ENCODE assay signal across 18 cellular contexts in genomic region chr18:37435996-37436395, GRCh38.
DNase-seq lines count a peak whose midpoint lies in the region; ATAC-seq, FAIRE-seq and TF ChIP-seq lines count a peak whose summit lies in the region.
"Had no signal": no experiment of that assay in that cellular context is flagged by ENCODE, and none has a peak within 500 bp of the region (broad histone marks: within the 10 kb centered on the region; RNA-seq: fewer than 3 reads in every experiment).

No MANE protein-coding gene starts in this region.

- POLR2A ChIA-PET in RWPE1 (lab: Yijun Ruan, JAX; ENCODE audit: low non-redundant PET) = no interaction called here

- H3K27ac ChIP-seq in RWPE1 (peak overlapping the region; percentile 38), keratinocyte (ENCODE audit: control insufficient read depth, insufficient read depth, low read length) (no peak overlapping the region)
- H3K27ac ChIP-seq: SJSA1 had no signal

- H3K4me3 ChIP-seq in keratinocyte (ENCODE audit: control insufficient read depth in 2 of 3, extremely low read depth in 1 of 3, insufficient read depth in 2 of 3, low read depth in 1 of 3, low read length in 3 of 3) = no peak overlapping the region
- H3K4me3 ChIP-seq: SJSA1 had no signal

- no peak overlapping the region for H3K27ac Mint-ChIP-seq in activated T-cell treated with anti-CD3 and anti-CD28 coated beads, Interleukin-2, amount 50 U/mL, for 72 hours
- H3K27ac Mint-ChIP-seq: T-helper 2 cell treated with Interferon-gamma antibody and Interleukin-4, amounts not matched to agents 5 μg/mL and 100 μg/mL, for 36 hours had no signal

- peak; percentile 26 for FAIRE-seq in keratinocyte (lab: Jason Lieb, UNC)
- FAIRE-seq: GM18507, GM19239 had no signal

- H2AFZ ChIP-seq in keratinocyte (ENCODE audit: control insufficient read depth, low read length) = no peak overlapping the region

- no peak for ATAC-seq in HG03354 (IDR thresholded peaks at IDR 0.05; ENCODE audit: poor library complexity, severe bottlenecking, unreplicated experiment)
- no peak for ATAC-seq in activated T-cell treated with anti-CD3 and anti-CD28 coated beads, Interleukin-2, amount 50 U/mL, for 72 hours (replicated peaks in 1 of 2)

- peaks cover 11% of the 10 kb centered on the region for H3K4me1 ChIP-seq in keratinocyte (ENCODE audit: control insufficient read depth, extremely low read depth, insufficient read depth, low read length)
- H3K4me1 ChIP-seq: SJSA1 had no signal

- CTCF ChIA-PET in RWPE1 (lab: Yijun Ruan, JAX) = interaction anchor here (0.6 kb wide), 1 partner anchor 109 kb away, joined by 4 read pairs; no protein-coding TSS in a partner anchor

- no peaks in the 10 kb centered on the region for H3K27me3 ChIP-seq in keratinocyte (ENCODE audit: control insufficient read depth, extremely low read depth, insufficient read depth, low read length)
- H3K27me3 ChIP-seq: SJSA1 had no signal

- no peaks in the 10 kb centered on the region for H3K9me3 ChIP-seq in keratinocyte (ENCODE audit: control insufficient read depth, low read depth, low read length)
- H3K9me3 ChIP-seq: SJSA1 had no signal

- no peaks in the 10 kb centered on the region for H3K79me2 ChIP-seq in keratinocyte (ENCODE audit: control insufficient read depth, insufficient read depth, low read length)

- no peaks in the 10 kb centered on the region for H3K4me1 Mint-ChIP-seq in activated T-cell treated with anti-CD3 and anti-CD28 coated beads, Interleukin-2, amount 50 U/mL, for 72 hours (ENCODE audit: low read depth)

- dilution Hi-C loops in keratinocyte (cut with MboI; ENCODE audit: extremely low pct_ligation_motif_present, low sequenced_read_pairs) = no loop called here

- peak overlapping the region; percentile 39 for H3K4me2 ChIP-seq in keratinocyte (ENCODE audit: control insufficient read depth, extremely low read depth, insufficient read depth, low read depth, low read length)

- no peaks in the 10 kb centered on the region for H3K27me3 Mint-ChIP-seq in activated T-cell treated with anti-CD3 and anti-CD28 coated beads, Interleukin-2, amount 50 U/mL, for 72 hours (ENCODE audit: low read depth)

- H3K9me1 ChIP-seq in keratinocyte (ENCODE audit: control insufficient read depth, extremely low read depth, insufficient read depth, low read length) = no peaks in the 10 kb centered on the region

- H3K4me3 Mint-ChIP-seq in activated T-cell treated with anti-CD3 and anti-CD28 coated beads, Interleukin-2, amount 50 U/mL, for 72 hours = no peak overlapping the region
- H3K4me3 Mint-ChIP-seq: T-helper 2 cell treated with Interferon-gamma antibody and Interleukin-4, amounts not matched to agents 5 μg/mL and 100 μg/mL, for 36 hours had no signal

- no peaks in the 10 kb centered on the region for H4K20me1 ChIP-seq in keratinocyte (ENCODE audit: control insufficient read depth, extremely low read depth, insufficient read depth, low read length)

- no peak overlapping the region for H3K9ac ChIP-seq in keratinocyte (ENCODE audit: control insufficient read depth, extremely low read depth, insufficient read depth, low read length)

- no peaks in the 10 kb centered on the region for H3K36me3 Mint-ChIP-seq in activated T-cell treated with anti-CD3 and anti-CD28 coated beads, Interleukin-2, amount 50 U/mL, for 72 hours (ENCODE audit: insufficient read depth in 2 of 2)

- no peaks in the 10 kb centered on the region for H3K9me3 Mint-ChIP-seq in activated T-cell treated with anti-CD3 and anti-CD28 coated beads, Interleukin-2, amount 50 U/mL, for 72 hours
- H3K9me3 Mint-ChIP-seq: T-helper 2 cell treated with Interferon-gamma antibody and Interleukin-4, amounts not matched to agents 5 μg/mL and 100 μg/mL, for 36 hours had no signal

- H3K36me3 ChIP-seq in keratinocyte (ENCODE audit: control insufficient read depth in 2 of 2, extremely low read depth in 1 of 2, insufficient read depth in 2 of 2, low read length in 2 of 2) = no peaks in the 10 kb centered on the region
- H3K36me3 ChIP-seq: SJSA1 had no signal

- no peak for TF ChIP-seq CTCF in RWPE1 (conservative IDR thresholded peaks at IDR 0.05; ENCODE audit: low read depth)
- TF ChIP-seq CTCF in keratinocyte (optimal IDR thresholded peaks at IDR 0.05 in 1 of 3, IDR thresholded peaks at IDR 0.05 in 1 of 3, conservative IDR thresholded peaks at IDR 0.05 in 1 of 3; ENCODE audit: extremely low read depth in 1 of 3, insufficient read depth in 2 of 3, low read length in 3 of 3) = no peak

- DNase-seq in AG08395 (ENCODE audit: low spot score) (peak; percentile 47), GDM1 (lab: John Stamatoyannopoulos, UW) (peak; percentile 35), RWPE1 (ENCODE audit: low spot score) (no peak), keratinocyte (ENCODE audit: low read depth, low spot score) (no peak), NAMALWA (ENCODE audit: low spot score) (no peak), HT-29 (ENCODE audit: low spot score) (no peak)
- no peak for DNase-seq in activated T-cell treated with anti-CD3 and anti-CD28 coated beads, Interleukin-2, amount 50 U/mL, for 72 hours
- DNase-seq: activated CD4-positive, alpha-beta T cell treated with anti-CD3 and anti-CD28 coated beads for 1 hour; activated gamma-delta T cell; AML-193; dermis blood vessel endothelial cell; mesenchymal stem cell; NCI-H446 had no signal

Comparison
In these comparisons a context has a peak if more than half of its experiments do, and no peak if none do; other contexts are left out.
1. DNase-seq: peak in AG08395 (single experiment) and GDM1 (single experiment); none in RWPE1 (single experiment), keratinocyte (single experiment), NAMALWA (single experiment), activated T-cell treated with anti-CD3 and anti-CD28 coated beads, Interleukin-2, amount 50 U/mL, for 72 hours (0 of 2) and HT-29 (single experiment).